ENCODE assay signal across 9 cellular contexts in the genomic region with DNA sequence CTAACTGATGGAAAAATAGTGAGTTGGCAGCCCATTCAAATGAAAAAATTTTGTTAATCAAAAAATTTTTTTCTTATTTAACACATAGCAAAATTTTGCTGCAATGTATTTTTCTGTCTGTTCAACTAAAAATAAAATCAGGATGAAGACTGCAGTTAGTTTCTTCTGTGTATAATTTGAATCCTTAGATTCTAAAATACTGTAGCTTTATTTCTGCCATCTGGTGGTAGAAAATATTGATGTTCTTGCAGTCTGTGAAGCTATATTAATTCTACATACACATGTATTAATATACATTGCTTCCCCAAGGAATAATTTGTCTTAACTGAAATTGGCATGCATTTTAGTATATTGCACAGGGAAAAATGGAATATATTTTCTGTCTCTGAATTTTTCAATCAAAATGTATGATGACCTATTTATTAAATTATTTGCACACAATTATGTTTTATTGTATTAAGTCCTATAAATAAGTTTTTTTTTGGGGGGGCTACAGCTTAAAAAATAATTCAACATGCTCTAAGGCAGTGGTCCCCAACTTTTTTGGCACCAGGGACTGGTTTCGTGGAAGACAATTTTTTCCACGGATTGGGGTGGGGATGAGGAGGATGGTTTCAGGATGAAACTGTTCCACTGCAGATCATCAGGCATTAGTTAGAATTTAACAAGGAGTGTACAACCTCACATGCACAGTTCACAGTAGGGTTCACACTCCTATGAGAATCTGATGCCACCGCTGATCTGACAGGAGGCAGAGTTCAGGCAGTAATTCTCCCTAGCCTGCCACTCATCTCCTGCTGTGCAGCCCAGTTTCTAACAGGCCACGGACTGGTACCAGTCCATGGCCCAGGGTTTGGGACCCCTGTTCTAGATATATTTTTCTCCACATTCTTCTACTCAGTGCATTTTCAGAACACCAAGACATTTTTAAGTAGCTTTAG.
DNase-seq lines count a peak whose midpoint lies in the region; ATAC-seq, FAIRE-seq and TF ChIP-seq lines count a peak whose summit lies in the region.
"Had no signal": no experiment of that assay in that cellular context is flagged by ENCODE, and none has a peak within 500 bp of the region (broad histone marks: within the 10 kb centered on the region; RNA-seq: fewer than 3 reads in every experiment).

No MANE protein-coding gene starts in this region.

- 71 to 78% methylated on average over 3 to 4 of the region's 4 CpGs for WGBS in esophagus squamous epithelium, 2 donors
- 71 to 76% (median 73%) methylated on average over 4 of the region's 4 CpGs for WGBS in small intestine, 3 donors

- no peaks in the 10 kb centered on the region for H3K4me1 Mint-ChIP-seq in effector memory CD8-positive, alpha-beta T cell (ENCODE audit: low read depth in 2 of 2)

- H3K4me3 Mint-ChIP-seq in effector memory CD8-positive, alpha-beta T cell, result no peak overlapping the region

- no peak overlapping the region for H3K4me3 ChIP-seq in OCI-LY1 (ENCODE audit: low read depth, low read length, poor library complexity, severe bottlenecking)
- no peak overlapping the region for H3K4me3 ChIP-seq in esophagus squamous epithelium
- no peak overlapping the region for H3K4me3 ChIP-seq in small intestine (ENCODE audit: low read depth in 1 of 2, low read length in 2 of 2)

- no peak for ATAC-seq in effector memory CD8-positive, alpha-beta T cell (replicated peaks)
- no peak for ATAC-seq in HG03520 (IDR thresholded peaks at IDR 0.05; ENCODE audit: unreplicated experiment)

- H3K27me3 ChIP-seq in OCI-LY1 (ENCODE audit: insufficient read depth, low read length) (no peaks in the 10 kb centered on the region), esophagus squamous epithelium (no peaks in the 10 kb centered on the region), small intestine (ENCODE audit: control insufficient read depth in 2 of 2, insufficient read depth in 2 of 2, low read length in 2 of 2) (no peaks in the 10 kb centered on the region)
- H3K27me3 ChIP-seq: neutrophil had no signal

- H3K36me3 ChIP-seq in OCI-LY1 (ENCODE audit: insufficient read depth, low read length) (no peaks in the 10 kb centered on the region), esophagus squamous epithelium (no peaks in the 10 kb centered on the region), small intestine (ENCODE audit: control insufficient read depth in 2 of 2, insufficient read depth in 2 of 2, low read length in 2 of 2) (no peaks in the 10 kb centered on the region)
- H3K36me3 ChIP-seq: neutrophil had no signal

- FAIRE-seq in small intestine (lab: Jason Lieb, UNC) (peak; percentile 77), GM12892 (lab: Jason Lieb, UNC) (no peak)

- H3K9me3 ChIP-seq in OCI-LY1 (ENCODE audit: low read length) (no peaks in the 10 kb centered on the region), esophagus squamous epithelium (no peaks in the 10 kb centered on the region), small intestine (ENCODE audit: control insufficient read depth, low read depth) (no peaks in the 10 kb centered on the region)
- H3K9me3 ChIP-seq: neutrophil had no signal

- no peaks in the 10 kb centered on the region for H3K79me2 ChIP-seq in OCI-LY1 (ENCODE audit: insufficient read depth, low read length)

- no peaks in the 10 kb centered on the region for H3K9me2 ChIP-seq in OCI-LY1 (ENCODE audit: low read depth, low read length)

- intact Hi-C loops in esophagus squamous epithelium (cut with DNase I), result no loop called here

- peaks cover 9 to 12% of the 10 kb centered on the region in 2 donors for H3K9me3 Mint-ChIP-seq in effector memory CD8-positive, alpha-beta T cell

- TF ChIP-seq POLR2A in esophagus squamous epithelium (IDR thresholded peaks at IDR 0.05) (no peak), GM12892 (IDR thresholded peaks at IDR 0.05; ENCODE audit: low read depth, low read length) (no peak)

- peak; percentile 54 for DNase-seq in NOMO-1 treated with DMSO at 0.1 percent for 48 hours (lab: John Stamatoyannopoulos, UW; ENCODE audit: unreplicated experiment)
- no peak for DNase-seq in NOMO-1 treated with dmso at 0.1 percent for 144 hours (lab: John Stamatoyannopoulos, UW; ENCODE audit: unreplicated experiment)
- DNase-seq in esophagus squamous epithelium (lab: John Stamatoyannopoulos, UW), result no peak
- DNase-seq in small intestine, result peak; percentile 43
- no peak for DNase-seq in effector memory CD8-positive, alpha-beta T cell
- DNase-seq in GM12892 (ENCODE audit: insufficient read length), result no peak

- H3K4me2 ChIP-seq in OCI-LY1 (ENCODE audit: low read length), result no peak overlapping the region

- H2AFZ ChIP-seq in OCI-LY1 (ENCODE audit: low read length), result no peak overlapping the region

- no peak overlapping the region for H3K27ac ChIP-seq in OCI-LY1 (ENCODE audit: low read depth, low read length, poor library complexity, severe bottlenecking)
- H3K27ac ChIP-seq in esophagus squamous epithelium, result no peak overlapping the region
- H3K27ac ChIP-seq in small intestine (ENCODE audit: low read depth in 1 of 2, low read length in 1 of 2), result no peak overlapping the region
- H3K27ac ChIP-seq: neutrophil had no signal

- no peaks in the 10 kb centered on the region for H4K20me1 ChIP-seq in OCI-LY1 (ENCODE audit: insufficient read depth, low read length)

- H3K4me1 ChIP-seq in OCI-LY1 (ENCODE audit: insufficient read depth, low read length, severe bottlenecking), result no peaks in the 10 kb centered on the region
- H3K4me1 ChIP-seq in esophagus squamous epithelium, result peaks cover 0 to 6% (median 0%) of the 10 kb centered on the region in 3 donors
- H3K4me1 ChIP-seq in small intestine (ENCODE audit: control insufficient read depth in 2 of 2, insufficient read depth in 1 of 2, low read depth in 1 of 2, low read length in 1 of 2), result no peaks in the 10 kb centered on the region

- TF ChIP-seq CTCF in OCI-LY1 (IDR thresholded peaks at IDR 0.05; ENCODE audit: low read length), result peak; percentile 48; the same call in 1 of the 2 replicates
- TF ChIP-seq CTCF in esophagus squamous epithelium (IDR thresholded peaks at IDR 0.05), result peak in 5 of 6 experiments; percentile 41 to 76 (median 61)

- no peak overlapping the region for H3K9ac ChIP-seq in OCI-LY1 (ENCODE audit: low read length)

- H3K27me3 Mint-ChIP-seq in effector memory CD8-positive, alpha-beta T cell, result no peaks in the 10 kb centered on the region

- no peaks in the 10 kb centered on the region for H3K36me3 Mint-ChIP-seq in effector memory CD8-positive, alpha-beta T cell (ENCODE audit: insufficient read depth)

- H3F3A ChIP-seq in OCI-LY1 (ENCODE audit: insufficient read depth, low read length), result no peaks in the 10 kb centered on the region; the same call in 1 of the 2 replicates

- H3K27ac Mint-ChIP-seq in effector memory CD8-positive, alpha-beta T cell, result no peak overlapping the region

Comparison
In these comparisons a context has a peak if more than half of its experiments do, and no peak if none do; other contexts are left out.
1. DNase-seq: peak in NOMO-1 treated with DMSO at 0.1 percent for 48 hours (single experiment) and small intestine (single experiment); none in NOMO-1 treated with dmso at 0.1 percent for 144 hours (single experiment), esophagus squamous epithelium (single experiment), effector memory CD8-positive, alpha-beta T cell (0 of 3) and GM12892 (single experiment).